ENCODE assay signal across 1 cellular context in the genomic region with DNA sequence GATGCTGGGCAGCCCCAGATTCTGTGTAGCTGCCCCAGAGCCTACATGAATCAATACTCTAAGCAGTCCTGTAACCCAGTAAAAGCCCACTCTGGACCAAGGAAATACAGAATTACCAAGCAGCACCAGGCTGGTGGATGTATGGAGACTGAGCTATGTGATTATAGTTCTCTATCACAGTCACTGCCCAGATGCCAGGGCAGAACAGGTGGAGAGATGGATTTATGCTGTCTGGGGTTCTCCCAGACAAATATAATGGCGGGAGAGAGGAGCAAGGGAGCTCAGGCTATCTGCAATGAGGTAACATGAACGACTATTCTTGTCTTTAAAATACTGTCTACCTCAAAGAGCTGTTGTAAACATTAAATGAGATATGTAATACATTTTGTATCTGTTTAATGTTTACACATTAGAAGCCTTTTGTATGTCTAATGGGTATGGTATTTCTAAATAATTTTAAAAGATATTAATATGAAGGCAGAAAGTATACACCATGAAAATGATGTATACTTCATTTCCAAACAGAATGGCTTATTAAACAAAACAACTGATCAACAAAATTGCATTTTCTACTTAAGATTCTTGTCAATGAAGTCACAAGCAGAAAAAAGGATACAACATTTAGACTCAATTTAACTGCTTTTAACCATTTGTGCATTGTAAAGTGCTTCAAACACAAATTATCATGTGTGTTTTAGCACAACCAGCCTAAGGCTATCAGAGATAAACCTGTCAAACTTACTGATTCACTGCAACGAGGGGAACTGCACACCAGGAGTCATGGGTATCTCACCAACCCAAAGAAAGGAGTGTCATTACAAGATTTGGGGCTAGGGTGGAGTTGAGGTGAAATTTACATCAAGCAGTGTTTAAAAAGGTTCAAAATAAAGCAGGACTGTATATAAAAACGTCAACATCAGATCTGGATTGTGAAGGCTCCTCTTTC.
TF ChIP-seq lines count a peak whose summit lies in the region.

No MANE protein-coding gene starts in this region.

TF ChIP-seq in neural cell, 6 proteins besides CTCF, POLR2A, EP300 and RAD21 (continued from another document):
- TF ChIP-seq, protein P1, sequence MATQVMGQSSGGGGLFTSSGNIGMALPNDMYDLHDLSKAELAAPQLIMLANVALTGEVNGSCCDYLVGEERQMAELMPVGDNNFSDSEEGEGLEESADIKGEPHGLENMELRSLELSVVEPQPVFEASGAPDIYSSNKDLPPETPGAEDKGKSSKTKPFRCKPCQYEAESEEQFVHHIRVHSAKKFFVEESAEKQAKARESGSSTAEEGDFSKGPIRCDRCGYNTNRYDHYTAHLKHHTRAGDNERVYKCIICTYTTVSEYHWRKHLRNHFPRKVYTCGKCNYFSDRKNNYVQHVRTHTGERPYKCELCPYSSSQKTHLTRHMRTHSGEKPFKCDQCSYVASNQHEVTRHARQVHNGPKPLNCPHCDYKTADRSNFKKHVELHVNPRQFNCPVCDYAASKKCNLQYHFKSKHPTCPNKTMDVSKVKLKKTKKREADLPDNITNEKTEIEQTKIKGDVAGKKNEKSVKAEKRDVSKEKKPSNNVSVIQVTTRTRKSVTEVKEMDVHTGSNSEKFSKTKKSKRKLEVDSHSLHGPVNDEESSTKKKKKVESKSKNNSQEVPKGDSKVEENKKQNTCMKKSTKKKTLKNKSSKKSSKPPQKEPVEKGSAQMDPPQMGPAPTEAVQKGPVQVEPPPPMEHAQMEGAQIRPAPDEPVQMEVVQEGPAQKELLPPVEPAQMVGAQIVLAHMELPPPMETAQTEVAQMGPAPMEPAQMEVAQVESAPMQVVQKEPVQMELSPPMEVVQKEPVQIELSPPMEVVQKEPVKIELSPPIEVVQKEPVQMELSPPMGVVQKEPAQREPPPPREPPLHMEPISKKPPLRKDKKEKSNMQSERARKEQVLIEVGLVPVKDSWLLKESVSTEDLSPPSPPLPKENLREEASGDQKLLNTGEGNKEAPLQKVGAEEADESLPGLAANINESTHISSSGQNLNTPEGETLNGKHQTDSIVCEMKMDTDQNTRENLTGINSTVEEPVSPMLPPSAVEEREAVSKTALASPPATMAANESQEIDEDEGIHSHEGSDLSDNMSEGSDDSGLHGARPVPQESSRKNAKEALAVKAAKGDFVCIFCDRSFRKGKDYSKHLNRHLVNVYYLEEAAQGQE (IDR thresholded peaks at IDR 0.05; ENCODE audit: borderline replicate concordance), result no peak
